9 cellular contexts compared by ENCODE assay signal in the genomic region with DNA sequence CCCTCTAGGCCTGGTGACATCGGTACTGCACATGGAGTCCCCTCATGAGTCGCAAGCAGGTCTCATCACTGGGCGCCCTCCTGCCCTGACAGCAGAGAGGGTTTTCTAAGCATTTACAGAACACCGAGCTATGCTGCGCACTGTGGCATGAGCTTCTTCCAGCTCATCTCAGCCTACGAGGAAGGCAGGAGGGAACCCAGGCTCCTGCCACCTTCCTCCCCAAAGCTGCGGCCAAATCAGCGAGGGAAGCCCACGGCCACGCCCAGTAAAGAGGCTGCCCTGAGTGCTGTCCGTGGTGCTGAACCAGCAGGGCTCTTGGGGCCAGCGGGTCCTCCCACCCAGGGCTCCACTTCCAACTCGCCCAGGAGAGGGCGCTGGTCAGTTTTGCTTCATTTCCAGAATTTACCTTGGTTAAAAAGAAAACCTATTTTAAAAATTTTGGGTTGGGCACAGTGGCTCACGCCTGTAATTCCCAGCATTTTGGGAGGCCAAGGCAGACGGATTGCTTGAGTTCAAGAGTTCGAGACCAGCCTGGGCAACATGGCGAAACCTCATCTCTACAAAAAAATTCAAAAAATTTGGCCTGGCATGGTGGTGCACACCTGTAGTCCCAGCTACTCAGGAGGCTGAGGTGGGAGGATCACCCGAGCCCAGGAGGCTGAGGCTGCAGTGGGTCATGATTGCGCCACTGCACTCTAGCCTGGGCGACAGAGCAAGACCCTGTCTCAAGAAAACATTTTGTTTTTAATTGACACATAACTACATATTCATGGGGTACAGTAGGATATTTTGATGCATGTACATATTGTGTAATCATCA. TPM values are rescaled to one million over a fixed set of nuclear protein-coding genes. Genes with fewer than 3 reads are reported as not detected.
DNase-seq lines count a peak whose midpoint lies in the region; ATAC-seq, FAIRE-seq and TF ChIP-seq lines count a peak whose summit lies in the region.
"Had no signal": no experiment of that assay in that cellular context is flagged by ENCODE, and none has a peak within 500 bp of the region (broad histone marks: within the 10 kb centered on the region; RNA-seq: fewer than 3 reads in every experiment).

No MANE protein-coding gene starts in this region.

- H2AFZ ChIP-seq in hepatocyte = no peak overlapping the region

- 42% methylated on average over 21 of the region's 21 CpGs for WGBS in hepatocyte (ENCODE audit: low lambda C conversion rate, missing lambda C conversion rate)
- 40 to 42% (median 41%) methylated on average over 21 of the region's 21 CpGs for WGBS in small intestine, 3 donors

- H3K9me3 ChIP-seq in hepatocyte (ENCODE audit: low read depth) (no peaks in the 10 kb centered on the region), small intestine (ENCODE audit: control insufficient read depth, low read depth) (no peaks in the 10 kb centered on the region)

- H3K27ac ChIP-seq in hepatocyte = no peak overlapping the region
- no peak overlapping the region for H3K27ac ChIP-seq in small intestine (ENCODE audit: low read depth in 1 of 2, low read length in 1 of 2)

- no peaks in the 10 kb centered on the region for H4K20me1 ChIP-seq in hepatocyte (ENCODE audit: insufficient read depth, poor library complexity, severe bottlenecking)

- H3K4me3 ChIP-seq in hepatocyte (no peak overlapping the region), small intestine (ENCODE audit: low read depth in 1 of 2, low read length in 2 of 2) (no peak overlapping the region)

- TF ChIP-seq CTCF in D721Med (IDR thresholded peaks at IDR 0.05; ENCODE audit: insufficient read depth, missing control alignments) (peak; percentile 65), hepatocyte (IDR thresholded peaks at IDR 0.05; ENCODE audit: poor library complexity) (peak; percentile 95)

- no peaks in the 10 kb centered on the region for H3K36me3 ChIP-seq in hepatocyte (replicated peaks; ENCODE audit: insufficient read depth, low read depth)
- no peaks in the 10 kb centered on the region for H3K36me3 ChIP-seq in small intestine (ENCODE audit: control insufficient read depth in 2 of 2, insufficient read depth in 2 of 2, low read length in 2 of 2)

- DNase-seq in D721Med (ENCODE audit: insufficient read length, low spot score) (no peak), HS-27A (ENCODE audit: low read depth) (peak; percentile 43), SW480 (ENCODE audit: low spot score) (peak; percentile 62), astrocyte of the hippocampus (ENCODE audit: low read depth, low spot score) (peak; percentile 95), hepatocyte (ENCODE audit: low spot score) (peak; percentile 94), small intestine (peak; percentile 56)

- no peak overlapping the region for H3K4me2 ChIP-seq in hepatocyte

- H3K9me2 ChIP-seq in hepatocyte (replicated peaks; ENCODE audit: insufficient read depth) = no peaks in the 10 kb centered on the region

- FAIRE-seq in D721Med (lab: Jason Lieb, UNC) (no peak), small intestine (lab: Jason Lieb, UNC) (no peak)
- FAIRE-seq: TTC549 had no signal

- no peak for ATAC-seq in HG02678 (IDR thresholded peaks at IDR 0.05; ENCODE audit: unreplicated experiment)
- ATAC-seq in GM21825 (IDR thresholded peaks at IDR 0.05; ENCODE audit: unreplicated experiment) = no peak

- H3K27me3 ChIP-seq in hepatocyte (no peaks in the 10 kb centered on the region), small intestine (ENCODE audit: control insufficient read depth in 2 of 2, insufficient read depth in 2 of 2, low read length in 2 of 2) (no peaks in the 10 kb centered on the region)

- H3K79me2 ChIP-seq in hepatocyte = no peaks in the 10 kb centered on the region

- no peaks in the 10 kb centered on the region for H3K4me1 ChIP-seq in hepatocyte (ENCODE audit: insufficient read depth)
- H3K4me1 ChIP-seq in small intestine (ENCODE audit: control insufficient read depth in 2 of 2, insufficient read depth in 1 of 2, low read depth in 1 of 2, low read length in 1 of 2) = no peaks in the 10 kb centered on the region

RNA-seq across cellular contexts. Expression of gene PHF21B, which starts 34.2 kb away (rescaled TPM):
- total RNA-seq in hepatocyte = 0.40 and 1.9 TPM in 2 replicates
- 0.10 and 0.86 TPM in 2 replicates for polyA plus RNA-seq in hepatocyte
- under 1 TPM in 1 of 3 donors, not detected in 2; 0.09 TPM for polyA plus RNA-seq in small intestine
